In genomic region chr5:67011422-67011821, GRCh38 we compare ENCODE assay signal across 2 cellular contexts.
TF ChIP-seq lines count a peak whose summit lies in the region.

No MANE protein-coding gene starts in this region.

TF ChIP-seq in HepG2, 621 proteins besides CTCF, POLR2A, EP300 and RAD21:
- TF ChIP-seq CBX5 (CRISPR knock-in tag; IDR thresholded peaks at IDR 0.05; ENCODE audit: borderline replicate concordance) (no peak), ZNF607 (CRISPR knock-in tag; IDR thresholded peaks at IDR 0.05; ENCODE audit: borderline replicate concordance) (no peak), MEIS1 (CRISPR knock-in tag; IDR thresholded peaks at IDR 0.05; ENCODE audit: borderline replicate concordance) (no peak), PCBP2 (optimal IDR thresholded peaks at IDR 0.05; ENCODE audit: low read depth, low read length, poor library complexity, severe bottlenecking) (no peak), PITX1 (CRISPR knock-in tag; IDR thresholded peaks at IDR 0.05) (no peak), POLR2AphosphoS2 (IDR thresholded peaks at IDR 0.05; ENCODE audit: low read depth, low read length) (no peak), ONECUT2 (CRISPR knock-in tag; IDR thresholded peaks at IDR 0.05) (no peak), KDM1A (CRISPR knock-in tag; IDR thresholded peaks at IDR 0.05) (no peak), HMG20A (CRISPR knock-in tag; IDR thresholded peaks at IDR 0.05; ENCODE audit: borderline replicate concordance) (no peak), MNT (IDR thresholded peaks at IDR 0.05) (no peak), IKZF5 (CRISPR knock-in tag; IDR thresholded peaks at IDR 0.05) (no peak), XBP1 (CRISPR knock-in tag; IDR thresholded peaks at IDR 0.05) (no peak)

TF ChIP-seq in H1, 55 proteins besides CTCF, POLR2A, EP300 and RAD21:
- TF ChIP-seq, protein P1, sequence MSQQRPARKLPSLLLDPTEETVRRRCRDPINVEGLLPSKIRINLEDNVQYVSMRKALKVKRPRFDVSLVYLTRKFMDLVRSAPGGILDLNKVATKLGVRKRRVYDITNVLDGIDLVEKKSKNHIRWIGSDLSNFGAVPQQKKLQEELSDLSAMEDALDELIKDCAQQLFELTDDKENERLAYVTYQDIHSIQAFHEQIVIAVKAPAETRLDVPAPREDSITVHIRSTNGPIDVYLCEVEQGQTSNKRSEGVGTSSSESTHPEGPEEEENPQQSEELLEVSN (IDR thresholded peaks at IDR 0.05), result no peak
- TF ChIP-seq CTBP2 (IDR thresholded peaks at IDR 0.05; ENCODE audit: borderline replicate concordance, insufficient read depth, insufficient read length, low read length), result no peak
